In genomic region chr14:102085944-102086343, GRCh38 we compare ENCODE assay signal across 8 cellular contexts. TPM values are rescaled to one million over a fixed set of nuclear protein-coding genes. Genes with fewer than 3 reads are reported as not detected.
DNase-seq lines count a peak whose midpoint lies in the region; ATAC-seq and TF ChIP-seq lines count a peak whose summit lies in the region.
"Not testable (repeated sequence)": the region's sequence is repeated elsewhere in the genome, so short reads cannot be mapped to it uniquely, and the experiment has no call there.

No MANE protein-coding gene starts in this region.

- not testable (repeated sequence) for DNase-seq in Calu3; MG63; activated CD4-positive, alpha-beta memory T cell treated with anti-CD3 and anti-CD28 coated beads, Interleukin-2, amount 10 ng/mL, durations not matched to agents 7 days and 5 days; breast epithelium (ENCODE audit: low spot score in 2 of 2); fibroblast of the aortic adventitia (ENCODE audit: low read depth); lower lobe of right lung; thyroid gland

- H2AFZ ChIP-seq in parathyroid adenoma: not testable (repeated sequence)

- BruUV-seq in Calu3 (replicated peaks; lab: Mats Ljungman, UMichigan): not testable (repeated sequence)

- not testable (repeated sequence) for ATAC-seq in lower lobe of right lung

- H3K27ac ChIP-seq in breast epithelium (peak overlapping the region; percentile 100), lower lobe of right lung (peak overlapping the region; percentile 98), parathyroid adenoma (peak overlapping the region; percentile 46), thyroid gland (peak overlapping the region; percentile 23 to 100 (median 100))

- peak overlapping the region; percentile 71 for H3K4me3 Mint-ChIP-seq in Calu3 (ENCODE audit: low read depth, unreplicated experiment)
- peak overlapping the region; percentile 97 for H3K4me3 Mint-ChIP-seq in activated CD4-positive, alpha-beta memory T cell treated with anti-CD3 and anti-CD28 coated beads, Interleukin-2, amount 10 ng/mL, durations not matched to agents 7 days and 5 days

- H3K9me3 Mint-ChIP-seq in Calu3 (ENCODE audit: low read depth, unreplicated experiment); activated CD4-positive, alpha-beta memory T cell treated with anti-CD3 and anti-CD28 coated beads, Interleukin-2, amount 10 ng/mL, durations not matched to agents 7 days and 5 days: not testable (repeated sequence)

- not testable (repeated sequence) for TF ChIP-seq CTCF in Calu3 (IDR thresholded peaks at IDR 0.05; ENCODE audit: unreplicated experiment); breast epithelium (IDR thresholded peaks at IDR 0.05); fibroblast of the aortic adventitia (IDR thresholded peaks at IDR 0.05; ENCODE audit: insufficient read depth, low read length); lower lobe of right lung (IDR thresholded peaks at IDR 0.05); parathyroid adenoma (IDR thresholded peaks at IDR 0.05); thyroid gland (IDR thresholded peaks at IDR 0.05)

- H3K9ac ChIP-seq in parathyroid adenoma: peak overlapping the region; percentile 23

- POLR2A ChIA-PET in activated CD4-positive, alpha-beta memory T cell treated with anti-CD3 and anti-CD28 coated beads, Interleukin-2, amount 10 ng/mL, durations not matched to agents 7 days and 5 days (lab: Charles Lee): interaction anchor here (0.6 to 3.1 kb wide), 10 partner anchors 10 to 433 kb away, joined by 3 to 15 read pairs (median 6); partner anchors contain the start of genes DYNC1H1 and WDR20

- H3K4me1 Mint-ChIP-seq in Calu3 (ENCODE audit: low read depth, unreplicated experiment): peaks cover 37% of the 10 kb centered on the region
- peaks cover 67% of the 10 kb centered on the region for H3K4me1 Mint-ChIP-seq in activated CD4-positive, alpha-beta memory T cell treated with anti-CD3 and anti-CD28 coated beads, Interleukin-2, amount 10 ng/mL, durations not matched to agents 7 days and 5 days

- H3K4me1 ChIP-seq in breast epithelium: peaks cover 20 to 26% of the 10 kb centered on the region in 2 donors
- H3K4me1 ChIP-seq in lower lobe of right lung: peaks cover 59% of the 10 kb centered on the region
- H3K4me1 ChIP-seq in parathyroid adenoma: peaks cover 33% of the 10 kb centered on the region
- H3K4me1 ChIP-seq in thyroid gland: peaks cover 35 to 42% of the 10 kb centered on the region in 2 donors

- not testable (repeated sequence) for H3K9me3 ChIP-seq in MG63; breast epithelium; lower lobe of right lung; parathyroid adenoma (ENCODE audit: control insufficient read depth, low read length); thyroid gland

- H3K27me3 Mint-ChIP-seq in Calu3 (ENCODE audit: unreplicated experiment); activated CD4-positive, alpha-beta memory T cell treated with anti-CD3 and anti-CD28 coated beads, Interleukin-2, amount 10 ng/mL, durations not matched to agents 7 days and 5 days: not testable (repeated sequence)

- CTCF ChIA-PET in Calu3 (lab: Charles Lee): not testable (repeated sequence)
- CTCF ChIA-PET in activated CD4-positive, alpha-beta memory T cell treated with anti-CD3 and anti-CD28 coated beads, Interleukin-2, amount 10 ng/mL, durations not matched to agents 7 days and 5 days (lab: Charles Lee): interaction anchor here (1.2 to 1.6 kb wide), 2 partner anchors 10 to 228 kb away, joined by 3 to 5 read pairs; no protein-coding TSS in a partner anchor

- peak overlapping the region; percentile 84 for H3K4me2 ChIP-seq in parathyroid adenoma (ENCODE audit: low read length)

- not testable (repeated sequence) for TF ChIP-seq POLR2A in breast epithelium (IDR thresholded peaks at IDR 0.05); thyroid gland (IDR thresholded peaks at IDR 0.05)

- H3K36me3 ChIP-seq in MG63: peaks cover 52% of the 10 kb centered on the region
- not testable (repeated sequence) for H3K36me3 ChIP-seq in breast epithelium; parathyroid adenoma (ENCODE audit: control insufficient read depth, insufficient read depth, low read length)
- H3K36me3 ChIP-seq in lower lobe of right lung: peaks cover 52% of the 10 kb centered on the region
- peaks cover 43 to 46% of the 10 kb centered on the region in 2 donors for H3K36me3 ChIP-seq in thyroid gland

- H3K27ac Mint-ChIP-seq in Calu3 (ENCODE audit: unreplicated experiment): peak overlapping the region; percentile 72
- peak overlapping the region; percentile 93 for H3K27ac Mint-ChIP-seq in activated CD4-positive, alpha-beta memory T cell treated with anti-CD3 and anti-CD28 coated beads, Interleukin-2, amount 10 ng/mL, durations not matched to agents 7 days and 5 days

- H3K36me3 Mint-ChIP-seq in Calu3 (ENCODE audit: insufficient read depth, unreplicated experiment): peaks cover 91% of the 10 kb centered on the region
- peaks cover 54% of the 10 kb centered on the region for H3K36me3 Mint-ChIP-seq in activated CD4-positive, alpha-beta memory T cell treated with anti-CD3 and anti-CD28 coated beads, Interleukin-2, amount 10 ng/mL, durations not matched to agents 7 days and 5 days (ENCODE audit: low read depth)

- WGBS in thyroid gland, 2 donors: 10 to 14% methylated on average over 8 of the region's 8 CpGs

- peaks cover 14% of the 10 kb centered on the region for H3K79me2 ChIP-seq in parathyroid adenoma

- H3K27me3 ChIP-seq in MG63; breast epithelium; lower lobe of right lung (ENCODE audit: low read depth); parathyroid adenoma (ENCODE audit: control insufficient read depth, insufficient read depth, low read length); thyroid gland: not testable (repeated sequence)

- intact Hi-C loops in Calu3 (cut with micrococcal nuclease; ENCODE audit: unreplicated experiment); lower lobe of right lung (cut with DNase I); thyroid gland (cut with DNase I): not testable (repeated sequence)
- intact Hi-C loops in breast epithelium (cut with DNase I; ENCODE audit: low total_unique reads): loop anchor here (1.0 to 5.0 kb wide), 2 partner anchors 23 to 124 kb away; partner anchors contain the start of gene DYNC1H1

- H3K4me3 ChIP-seq in MG63: peak overlapping the region; percentile 82
- peak overlapping the region; percentile 83 to 100 (median 88) for H3K4me3 ChIP-seq in breast epithelium
- H3K4me3 ChIP-seq in fibroblast of the aortic adventitia (ENCODE audit: low read depth, low read length): peak overlapping the region; percentile 77
- peak overlapping the region; percentile 77 for H3K4me3 ChIP-seq in lower lobe of right lung
- peak overlapping the region; percentile 81 for H3K4me3 ChIP-seq in parathyroid adenoma (ENCODE audit: low read depth, low read length)
- peak overlapping the region; percentile 53 to 94 (median 67) for H3K4me3 ChIP-seq in thyroid gland (replicated peaks in 1 of 3)

RNA-seq across cellular contexts. Expression of gene HSP90AA1, which starts 0.9 kb away (rescaled TPM):
- total RNA-seq in Calu3 (2022) (1,038 and 1,111 TPM in 2 replicates), breast epithelium (100 to 1,000 TPM; 467 to 860 (median 474) TPM), fibroblast of the aortic adventitia (ENCODE audit: low replicate concordance) (323 and 368 TPM in 2 replicates), lower lobe of right lung (540 TPM), thyroid gland (100 to 1,000 TPM; 217 to 405 (median 278) TPM)
- total RNA-seq in MG63 (2014; rRNA removed; shearing (Covaris generic); ENCODE audit: low replicate concordance): 158 and 180 TPM in 2 replicates
- total RNA-seq in activated CD4-positive, alpha-beta memory T cell treated with anti-CD3 and anti-CD28 coated beads, Interleukin-2, amount 10 ng/mL, durations not matched to agents 7 days and 5 days: 100 to 1,000 TPM; 466 to 472 TPM

RNA-seq across cellular contexts. Expression of gene WDR20, which starts 53.8 kb away (rescaled TPM):
- 33.0 and 37.6 TPM in 2 replicates for total RNA-seq in Calu3 (2022)
- 11.2 and 11.8 TPM in 2 replicates for total RNA-seq in MG63 (2014; rRNA removed; shearing (Covaris generic); ENCODE audit: low replicate concordance)
- 10 to 100 TPM; 28.3 to 31.9 TPM for total RNA-seq in activated CD4-positive, alpha-beta memory T cell treated with anti-CD3 and anti-CD28 coated beads, Interleukin-2, amount 10 ng/mL, durations not matched to agents 7 days and 5 days
- total RNA-seq in breast epithelium: 10 to 100 TPM; 19.5 to 42.0 (median 24.6) TPM
- total RNA-seq in fibroblast of the aortic adventitia (ENCODE audit: low replicate concordance): 12.9 and 14.6 TPM in 2 replicates
- total RNA-seq in lower lobe of right lung: 26.2 TPM
- 10 to 100 TPM; 27.1 to 48.8 (median 37.6) TPM for total RNA-seq in thyroid gland

Comparison
In these comparisons a context has a peak if more than half of its experiments do, and no peak if none do; other contexts are left out.
1. H3K27ac ChIP-seq: peak in every context shown above with its lines; median percentile 100 in breast epithelium; 100 in thyroid gland; 98 in lower lobe of right lung; 46 in parathyroid adenoma.